Comparison of ENCODE assay signal across 10 cellular contexts in the genomic region with DNA sequence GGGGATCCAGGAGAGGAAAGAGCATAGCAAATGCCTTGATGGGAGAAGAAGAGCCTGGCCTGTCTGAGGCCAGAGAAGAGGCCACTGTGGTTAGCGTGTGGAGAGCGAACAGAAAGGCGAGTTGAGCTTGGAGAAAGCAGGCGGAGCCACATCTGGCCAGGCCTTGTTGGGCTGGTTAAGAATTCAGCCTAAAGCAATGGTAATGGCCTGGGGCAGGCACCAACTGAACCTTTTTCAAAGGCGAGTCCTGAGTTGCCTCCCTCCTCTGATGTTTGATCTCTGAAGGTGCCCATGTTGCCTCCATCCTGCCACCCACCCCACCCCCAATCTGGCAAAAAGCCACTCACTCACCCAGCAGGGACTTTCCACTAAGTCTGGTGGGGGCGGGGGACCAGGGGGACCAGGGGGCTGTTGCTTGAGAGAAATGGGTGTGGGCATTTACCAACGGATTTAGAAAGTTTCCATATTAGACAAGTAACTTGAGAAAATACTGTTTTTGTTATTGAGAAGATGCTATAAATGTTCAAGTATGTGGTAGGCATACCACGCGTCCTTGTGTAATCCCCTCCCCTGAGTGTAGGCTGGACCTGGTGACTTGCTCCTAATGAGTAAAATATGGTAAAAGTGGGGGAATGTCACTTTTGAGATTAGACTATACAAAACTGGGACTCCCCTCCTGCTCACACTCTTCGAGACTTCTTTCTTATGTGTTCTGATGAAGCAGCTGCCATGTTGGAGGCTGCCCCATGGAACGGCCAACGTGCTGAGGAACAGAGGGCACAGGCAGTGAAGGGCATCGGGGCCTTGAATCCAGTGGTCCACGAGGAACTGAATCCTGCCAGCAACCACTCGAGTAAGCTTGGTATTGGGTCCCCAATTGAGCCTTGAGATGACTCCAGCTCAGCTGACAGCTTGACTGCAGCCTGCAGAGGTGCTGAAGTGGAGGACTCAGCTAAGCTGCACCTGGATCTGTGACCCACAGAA. TPM values are rescaled to one million over a fixed set of nuclear protein-coding genes. Genes with fewer than 3 reads are reported as not detected.
DNase-seq lines count a peak whose midpoint lies in the region; ATAC-seq, FAIRE-seq and TF ChIP-seq lines count a peak whose summit lies in the region.
"Had no signal": no experiment of that assay in that cellular context is flagged by ENCODE, and none has a peak within 500 bp of the region (broad histone marks: within the 10 kb centered on the region; RNA-seq: fewer than 3 reads in every experiment).

No MANE protein-coding gene starts in this region.

- intact Hi-C loops in GM12878 (cut with micrococcal nuclease; ENCODE audit: unreplicated experiment), result loop anchor here (1.0 to 5.0 kb wide), 3 partner anchors 51 to 229 kb away; no protein-coding TSS in a partner anchor

- peaks cover 2% of the 10 kb centered on the region; the same call in 1 of the 3 replicates for H3K9me3 ChIP-seq in GM12878 (replicated peaks; ENCODE audit: control insufficient read depth, insufficient read depth, low read length)
- H3K9me3 ChIP-seq: mucosa of descending colon had no signal

- TF ChIP-seq POLR2A in GM12878 (IDR thresholded peaks at IDR 0.05; ENCODE audit: low read depth, low read length), result no peak

- H3K27ac ChIP-seq in GM12878 (ENCODE audit: control insufficient read depth, insufficient read depth), result peak overlapping the region; percentile 60; the same call in 1 of the 2 replicates

- WGBS in GM12878 (ENCODE audit: insufficient coverage, insufficient replicate concordance, low lambda C conversion rate, missing lambda C conversion rate), result 16% methylated on average over 15 of the region's 15 CpGs

- H4K20me1 ChIP-seq in GM12878 (ENCODE audit: control insufficient read depth, insufficient read depth), result no peaks in the 10 kb centered on the region

- TF ChIP-seq EP300 in GM12878 (IDR thresholded peaks at IDR 0.05; ENCODE audit: borderline replicate concordance in 1 of 2, control insufficient read depth in 1 of 2, low read depth in 2 of 2, low read length in 2 of 2), result peak; percentile 6 to 14; a peak in 1 of 4 replicates

- in situ Hi-C loops in GM12878 (cut with MboI), result loop anchor here (5.0 to 25.0 kb wide), 2 partner anchors 94 to 174 kb away; a partner anchor contains a TSS

- no peak overlapping the region for H3K4me3 ChIP-seq in GM12878
- H3K4me3 ChIP-seq: dorsolateral prefrontal cortex, mucosa of descending colon had no signal

- H3K27me3 ChIP-seq in GM12878 (replicated peaks in 1 of 2; ENCODE audit: control insufficient read depth in 2 of 2, insufficient read depth in 2 of 2, low read length in 1 of 2), result no peaks in the 10 kb centered on the region

- peak; percentile 47 for FAIRE-seq in GM12878 (lab: Jason Lieb, UNC)

- BruUV-seq in GM12878 (replicated peaks; lab: Mats Ljungman, UMichigan), result no TSS peak

- SMC1A ChIA-PET in GM12878 (lab: Charles Lee; ENCODE audit: uncharacterized antibody, unreplicated experiment), result interaction anchor here (0.6 to 15.5 kb wide), 48 partner anchors 8 to 418 kb away, joined by 3 to 430 read pairs (median 6); a partner anchor contains a TSS

- CTCF ChIA-PET in GM10248 (lab: Yijun Ruan, JAX) (interaction anchor here (1.0 to 16.5 kb wide), 21 partner anchors 9 to 1132 kb away, joined by 3 to 356 read pairs (median 16); a partner anchor contains a TSS), GM12878 (lab: Yijun Ruan, JAX) (interaction anchor here (0.6 to 19.2 kb wide), 37 partner anchors 12 to 1136 kb away, joined by 3 to 318 read pairs (median 7); a partner anchor contains a TSS)

- peaks cover 38% of the 10 kb centered on the region for H3K4me1 ChIP-seq in GM12878 (ENCODE audit: control insufficient read depth, insufficient read depth, low read length)

- DNase-seq in GM10248 (ENCODE audit: extremely low spot score), result peak; percentile 51
- peak; percentile 49 for DNase-seq in T-helper 9 cell
- DNase-seq in GM12878 (ENCODE audit: low read depth, low spot score), result peak; percentile 71
- DNase-seq in stimulated activated CD4-positive, alpha-beta T cell treated with anti-CD3 and anti-CD28 coated beads, Interleukin-1b, Interleukin-23, amount 100 ng/mL, for 4 hours (ENCODE audit: low read depth in 2 of 2), result peak; percentile 76 to 85
- no peak for DNase-seq in DMS53 (lab: John Stamatoyannopoulos, UW)
- no peak for DNase-seq in NCI-H2171 (lab: John Stamatoyannopoulos, UW)
- no peak for DNase-seq in Kasumi-1 (lab: John Stamatoyannopoulos, UW)
- DNase-seq in superior temporal gyrus (ENCODE audit: extremely low spot score), result no peak

- TF ChIP-seq RAD21 in GM12878 (IDR thresholded peaks at IDR 0.05; ENCODE audit: insufficient read depth, low read depth, low read length), result no peak

- H3K9ac ChIP-seq in GM12878 (ENCODE audit: control insufficient read depth, insufficient read depth, low read length), result no peak overlapping the region

- peak overlapping the region; percentile 73 for H3K4me2 ChIP-seq in GM12878 (ENCODE audit: control insufficient read depth, insufficient read depth)

- POLR2A ChIA-PET in GM10248 (lab: Yijun Ruan, JAX) (interaction anchor here (0.9 kb wide), 1 partner anchor 21 kb away, joined by 4 read pairs; no protein-coding TSS in a partner anchor), GM12878 (lab: Charles Lee) (interaction anchor here (0.8 to 7.0 kb wide), 20 partner anchors 11 to 228 kb away, joined by 3 to 63 read pairs (median 6); a partner anchor contains a TSS)

- TF ChIP-seq CTCF in GM10248 (IDR thresholded peaks at IDR 0.05; ENCODE audit: control extremely low read depth, extremely low read depth, low read depth, missing control alignments) (no peak), GM12878 (IDR thresholded peaks at IDR 0.05 in 2 of 3, conservative IDR thresholded peaks at IDR 0.05 in 1 of 3; ENCODE audit: control insufficient read depth in 2 of 3, extremely low read depth in 1 of 3, insufficient read depth in 1 of 3, low read depth in 3 of 3, low read length in 3 of 3) (no peak)

- no peaks in the 10 kb centered on the region for H3K79me2 ChIP-seq in GM12878 (ENCODE audit: control insufficient read depth, insufficient read depth, low read length)

- peak overlapping the region; percentile 1; the same call in 1 of the 2 replicates for H2AFZ ChIP-seq in GM12878 (ENCODE audit: control insufficient read depth, low read depth, low read length)

- peak; percentile 74 for ATAC-seq in GM12878
- ATAC-seq: mucosa of descending colon had no signal

- no peaks in the 10 kb centered on the region for H3K36me3 ChIP-seq in GM12878 (ENCODE audit: control insufficient read depth in 2 of 2, insufficient read depth in 2 of 2, low read length in 1 of 2)

- RAD21 ChIA-PET in GM12878 (lab: Charles Lee; ENCODE audit: unreplicated experiment), result interaction anchor here (0.6 to 16.5 kb wide), 29 partner anchors 9 to 329 kb away, joined by 3 to 514 read pairs (median 6); a partner anchor contains a TSS

TF ChIP-seq in GM12878, 131 proteins besides CTCF, POLR2A, EP300 and RAD21 (continues in another document):
- no peak for TF ChIP-seq CEBPB (IDR thresholded peaks at IDR 0.05; ENCODE audit: borderline replicate concordance in 1 of 2, low read depth in 2 of 2, low read length in 2 of 2)

RNA-seq across cellular contexts. Expression of a gene that starts 29.9 kb away (rescaled TPM):
- total RNA-seq in GM12878 (2013; cell fraction: nucleolus; rRNA removed), result 1.9 and 3.5 TPM in 2 replicates
- total RNA-seq in GM12878 (2014; rRNA removed) (0.16 and 0.34 TPM in 2 replicates), GM12878 (2014; rRNA removed; fragmentation: Illumina TruSeq; extraction: Trizol) (0.31 and 0.46 TPM in 2 replicates), GM12878 (2021) (0.90 and 1.0 TPM in 2 replicates)
- polyA plus RNA-seq in GM12878 (2011; ENCODE audit: low read depth), result not detected
- polyA plus RNA-seq in GM12878 (2011; rRNA removed) (0.35 and 0.69 TPM in 2 replicates), GM12878 (2014; fragmentation: Illumina TruSeq; extraction: Trizol) (0.49 and 0.85 TPM in 2 replicates), GM12878 (2014; fragmentation: Nextera tagmentation; extraction: Ambion mirVana) (not detected), GM12878 (2014; rRNA removed) (0.67 and 1.2 TPM in 2 replicates), GM12878 (2016; fragmentation: Nextera tagmentation; extraction: Ambion mirVana) (under 1 TPM; 0.10 to 0.79 TPM)
- polyA plus RNA-seq in GM12878 (2011; cell fraction: cytosol; rRNA removed), result 0.79 TPM in 2 replicates
- 0.39 and 0.61 TPM in 2 replicates for polyA plus RNA-seq in GM12878 (2011; cell fraction: nucleus; rRNA removed)
- 0.13 TPM in 1 of 2 replicates, not detected in the other for polyA plus RNA-seq in GM12878 (2012)
- polyA minus RNA-seq in GM12878 (2011; rRNA and poly(A)+ RNA removed), result 1.5 and 4.2 TPM in 2 replicates
- 0.21 and 1.3 TPM in 2 replicates for polyA minus RNA-seq in GM12878 (2011; cell fraction: cytosol; rRNA and poly(A)+ RNA removed)
- 1.2 and 2.5 TPM in 2 replicates for polyA minus RNA-seq in GM12878 (2011; cell fraction: nucleus; rRNA and poly(A)+ RNA removed)
- total RNA-seq: dorsolateral prefrontal cortex had no signal

RNA-seq across cellular contexts. Expression of a gene that starts 34.0 kb away (rescaled TPM):
- 1,072 and 1,160 TPM in 2 replicates for total RNA-seq in GM12878 (2013; cell fraction: nucleolus; rRNA removed)
- total RNA-seq in GM12878 (2014; rRNA removed) (235 and 242 TPM in 2 replicates), GM12878 (2014; rRNA removed; fragmentation: Illumina TruSeq; extraction: Trizol) (131 and 136 TPM in 2 replicates), GM12878 (2021) (192 and 209 TPM in 2 replicates)
- polyA plus RNA-seq in GM12878 (2011; ENCODE audit: low read depth), result 96.4 TPM
- polyA plus RNA-seq in GM12878 (2011; rRNA removed) (696 and 1,171 TPM in 2 replicates), GM12878 (2014; fragmentation: Illumina TruSeq; extraction: Trizol) (171 and 245 TPM in 2 replicates), GM12878 (2014; fragmentation: Nextera tagmentation; extraction: Ambion mirVana) (100 to 1,000 TPM; 235 to 294 TPM), GM12878 (2014; rRNA removed) (258 and 274 TPM in 2 replicates), GM12878 (2016; fragmentation: Nextera tagmentation; extraction: Ambion mirVana) (100 to 1,000 TPM; 571 to 606 TPM)
- polyA plus RNA-seq in GM12878 (2011; cell fraction: cytosol; rRNA removed), result 1,486 and 1,699 TPM in 2 replicates
- 1,140 and 1,750 TPM in 2 replicates for polyA plus RNA-seq in GM12878 (2011; cell fraction: nucleus; rRNA removed)
- 149 and 215 TPM in 2 replicates for polyA plus RNA-seq in GM12878 (2012)
- 2,298 and 2,348 TPM in 2 replicates for polyA minus RNA-seq in GM12878 (2011; rRNA and poly(A)+ RNA removed)
- 332 and 352 TPM in 2 replicates for polyA minus RNA-seq in GM12878 (2011; cell fraction: cytosol; rRNA and poly(A)+ RNA removed)
- polyA minus RNA-seq in GM12878 (2011; cell fraction: nucleus; rRNA and poly(A)+ RNA removed), result 378 and 542 TPM in 2 replicates

Comparison
In these comparisons a context has a peak if more than half of its experiments do, and no peak if none do; other contexts are left out.
1. DNase-seq: peak in GM10248 (single experiment), T-helper 9 cell (single experiment), GM12878 (single experiment) and stimulated activated CD4-positive, alpha-beta T cell treated with anti-CD3 and anti-CD28 coated beads, Interleukin-1b, Interleukin-23, amount 100 ng/mL, for 4 hours (2 of 2); none in DMS53 (single experiment), NCI-H2171 (single experiment), Kasumi-1 (0 of 2) and superior temporal gyrus (single experiment).